In the genomic region with DNA sequence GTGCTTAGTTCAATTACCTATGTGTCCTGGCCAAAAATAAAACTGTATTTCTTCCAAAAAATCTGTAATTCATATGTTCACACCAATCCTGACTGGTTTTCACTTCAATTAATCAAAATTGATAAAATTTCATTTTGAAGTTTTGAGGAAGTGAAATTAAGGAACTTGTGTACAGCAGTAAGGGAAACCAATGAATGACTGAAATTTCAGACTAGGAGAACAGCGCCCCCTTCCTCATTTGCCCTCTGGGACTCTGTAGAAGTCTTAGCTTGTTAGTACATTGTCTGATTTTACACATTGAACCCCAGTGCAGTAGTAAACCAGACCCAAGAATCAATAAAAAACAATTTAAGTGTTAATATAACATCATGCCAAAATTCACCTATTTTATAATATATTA, we compare ENCODE assay signal across 13 cellular contexts.
DNase-seq lines count a peak whose midpoint lies in the region; ATAC-seq, FAIRE-seq and TF ChIP-seq lines count a peak whose summit lies in the region.
"Had no signal": no experiment of that assay in that cellular context is flagged by ENCODE, and none has a peak within 500 bp of the region (broad histone marks: within the 10 kb centered on the region; RNA-seq: fewer than 3 reads in every experiment).

No MANE protein-coding gene starts in this region.

- H3K9ac ChIP-seq in mesendoderm (ENCODE audit: low read length): no peak overlapping the region

- intact Hi-C loops in lower leg skin (cut with DNase I; ENCODE audit: low total_unique reads): no loop called here

- no peaks in the 10 kb centered on the region for H3K79me2 ChIP-seq in mesendoderm (ENCODE audit: control insufficient read depth, insufficient read depth, low read length)

- no peak overlapping the region for H3K56ac ChIP-seq in mesendoderm (ENCODE audit: low read length)

- H4K5ac ChIP-seq in mesendoderm (ENCODE audit: low read length): no peak overlapping the region

- H2BK5ac ChIP-seq in mesendoderm (ENCODE audit: low read length): no peak overlapping the region

- H3K23ac ChIP-seq in mesendoderm (ENCODE audit: low read length): no peak overlapping the region

- WGBS in mesendoderm (ENCODE audit: extremely low coverage, insufficient coverage, low lambda C conversion rate): no CpG with 5 or more reads among the region's 1 CpG
- 50 to 52% methylated on average over 1 of the region's 1 CpG for WGBS in lower leg skin, 2 donors

- no peaks in the 10 kb centered on the region for H3K27me3 ChIP-seq in GM06990 (replicated peaks; ENCODE audit: control insufficient read depth, insufficient read depth, low read length)
- H3K27me3 ChIP-seq in mesendoderm (ENCODE audit: insufficient read depth, low read length, poor library complexity): no peaks in the 10 kb centered on the region

- peak; percentile 29 for TF ChIP-seq CTCF in GM06990 (IDR thresholded peaks at IDR 0.05; ENCODE audit: insufficient read depth, low read length, poor library complexity, severe bottlenecking)
- TF ChIP-seq CTCF in lower leg skin (IDR thresholded peaks at IDR 0.05): no peak

- H3K36me3 ChIP-seq in GM06990 (ENCODE audit: control insufficient read depth, insufficient read depth, low read length) (no peaks in the 10 kb centered on the region), mesendoderm (ENCODE audit: control insufficient read depth, insufficient read depth, low read length) (no peaks in the 10 kb centered on the region)

- H4K8ac ChIP-seq in mesendoderm (ENCODE audit: low read depth, low read length): no peak overlapping the region

- H2BK120ac ChIP-seq in mesendoderm (ENCODE audit: low read depth, low read length): no peak overlapping the region

- no peak overlapping the region for H3K27ac ChIP-seq in mesendoderm (ENCODE audit: low read depth, low read length)

- no peak for TF ChIP-seq POLR2A in lower leg skin (IDR thresholded peaks at IDR 0.05)

- H2AK5ac ChIP-seq in mesendoderm (ENCODE audit: low read length): no peak overlapping the region

- no peaks in the 10 kb centered on the region for H3K4me1 ChIP-seq in mesendoderm (ENCODE audit: control insufficient read depth, low read depth, low read length)

- H3K18ac ChIP-seq in mesendoderm (ENCODE audit: low read length): no peak overlapping the region

- H3K4me3 ChIP-seq in GM06990 (replicated peaks; ENCODE audit: low read depth, low read length): no peak overlapping the region
- H3K4me3 ChIP-seq in mesendoderm (ENCODE audit: low read length): no peak overlapping the region
- H3K4me3 ChIP-seq in lower leg skin (ENCODE audit: low read depth, poor library complexity, severe bottlenecking): no peak overlapping the region
- H3K4me3 ChIP-seq: lung had no signal

- no peak for ATAC-seq in HG03571 (IDR thresholded peaks at IDR 0.05; ENCODE audit: unreplicated experiment)
- ATAC-seq: activated CD8-positive, alpha-beta T cell treated with anti-CD3 and anti-CD28 coated beads, Interleukin-2, amount 10 ng/mL, durations not matched to agents 7 days and 5 days; stimulated activated naive B cell treated with anti-CD40 and anti-IgM and Interleukin-4, amounts not matched to agents 10 μg/mL and 1 μg/mL and 100 μg/mL, for 72 hours had no signal

- DNase-seq in GM06990 (ENCODE audit: extremely low read depth, insufficient read length) (no peak), Kasumi-1 (lab: John Stamatoyannopoulos, UW) (peak; percentile 84 to 92), SK-MEL-5 (ENCODE audit: low read depth, low spot score) (peak; percentile 60), mesendoderm (peak; percentile 38), HTR-8/SVneo (ENCODE audit: insufficient read length, low spot score) (no peak), lower leg skin (ENCODE audit: low spot score in 2 of 2) (no peak)
- DNase-seq: activated CD8-positive, alpha-beta T cell treated with anti-CD3 and anti-CD28 coated beads, Interleukin-2, amount 10 ng/mL, durations not matched to agents 7 days and 5 days; anterior cingulate cortex; CD4-positive, alpha-beta memory T cell; H7; stimulated activated naive B cell treated with anti-CD40 and anti-IgM and Interleukin-4, amounts not matched to agents 10 μg/mL and 1 μg/mL and 100 μg/mL, for 72 hours had no signal

- no peak overlapping the region for H3K4me2 ChIP-seq in mesendoderm (ENCODE audit: low read length)

- H3K79me1 ChIP-seq in mesendoderm (ENCODE audit: low read length): no peaks in the 10 kb centered on the region

- H2BK15ac ChIP-seq in mesendoderm (replicated peaks; ENCODE audit: low read depth): no peak overlapping the region

- no peak for FAIRE-seq in HTR-8/SVneo (lab: Jason Lieb, UNC)

- H3K4ac ChIP-seq in mesendoderm (ENCODE audit: low read depth, low read length): no peak overlapping the region

- in situ Hi-C loops in SK-MEL-5 (cut with HindIII; ENCODE audit: low pct_unique_long_range_greater_than_20kb, low sequenced_read_pairs): no loop called here

Comparison
In these comparisons a context has a peak if more than half of its experiments do, and no peak if none do; other contexts are left out.
1. DNase-seq: peak in Kasumi-1 (2 of 2), SK-MEL-5 (single experiment) and mesendoderm (single experiment); none in GM06990 (single experiment), HTR-8/SVneo (single experiment) and lower leg skin (0 of 2).